9 cellular contexts compared by ENCODE assay signal in genomic region chr3:172154768-172155649, GRCh38.
DNase-seq lines count a peak whose midpoint lies in the region; ATAC-seq, FAIRE-seq and TF ChIP-seq lines count a peak whose summit lies in the region.
"Had no signal": no experiment of that assay in that cellular context is flagged by ENCODE, and none has a peak within 500 bp of the region (broad histone marks: within the 10 kb centered on the region; RNA-seq: fewer than 3 reads in every experiment).

No MANE protein-coding gene starts in this region.

- CTCF ChIA-PET in GM12878 (lab: Yijun Ruan, JAX), result interaction anchor here (0.7 to 1.9 kb wide), 8 partner anchors 9 to 163 kb away, joined by 3 to 7 read pairs (median 3); no protein-coding TSS in a partner anchor

- peaks cover 7% of the 10 kb centered on the region for H3K79me1 ChIP-seq in trophoblast cell (ENCODE audit: low read length)

- no peak overlapping the region for H2BK5ac ChIP-seq in trophoblast cell (ENCODE audit: low read depth, low read length, poor library complexity)

- H2AFZ ChIP-seq in GM12878 (ENCODE audit: control insufficient read depth, low read depth, low read length), result no peak overlapping the region
- H2AFZ ChIP-seq in trophoblast cell (ENCODE audit: insufficient read depth, low read length, poor library complexity), result no peak overlapping the region

- peaks cover 13% of the 10 kb centered on the region for H3K36me3 Mint-ChIP-seq in type B pancreatic cell

- TF ChIP-seq EP300 in GM12878 (IDR thresholded peaks at IDR 0.05; ENCODE audit: borderline replicate concordance in 1 of 2, control insufficient read depth in 1 of 2, low read depth in 2 of 2, low read length in 2 of 2), result peak; percentile 67 to 74; a peak in 2 of 4 replicates

- H2BK120ac ChIP-seq in trophoblast cell (ENCODE audit: insufficient read depth, low read length, poor library complexity), result peak overlapping the region; percentile 33

- H4K12ac ChIP-seq in trophoblast cell (ENCODE audit: low read depth, low read length), result no peak overlapping the region

- TF ChIP-seq CTCF in GM12878 (IDR thresholded peaks at IDR 0.05 in 2 of 3, conservative IDR thresholded peaks at IDR 0.05 in 1 of 3; ENCODE audit: control insufficient read depth in 2 of 3, extremely low read depth in 1 of 3, insufficient read depth in 1 of 3, low read depth in 3 of 3, low read length in 3 of 3) (no peak), type B pancreatic cell (conservative IDR thresholded peaks at IDR 0.05) (no peak)

- POLR2A ChIA-PET in GM12878 (lab: Charles Lee), result interaction anchor here (0.5 to 6.8 kb wide), 13 partner anchors 8 to 1975 kb away, joined by 3 to 54 read pairs (median 5); no protein-coding TSS in a partner anchor

- peak overlapping the region; percentile 54 for H2AK5ac ChIP-seq in trophoblast cell (ENCODE audit: low read length)

- intact Hi-C loops in GM12878 (cut with micrococcal nuclease; ENCODE audit: unreplicated experiment), result loop anchor here (1.0 kb wide), 1 partner anchor 23 kb away; no protein-coding TSS in a partner anchor

- TF ChIP-seq POLR2A in GM12878 (IDR thresholded peaks at IDR 0.05; ENCODE audit: low read depth, low read length), result no peak

- no peak overlapping the region for H3K4me3 Mint-ChIP-seq in type B pancreatic cell

- no peaks in the 10 kb centered on the region for H3K27me3 Mint-ChIP-seq in type B pancreatic cell

- H3K36me3 ChIP-seq in GM12878 (ENCODE audit: control insufficient read depth in 2 of 2, insufficient read depth in 2 of 2, low read length in 1 of 2), result no peaks in the 10 kb centered on the region; a peak in 1 of 4 replicates
- peaks cover 0 to 2% of the 10 kb centered on the region in 2 experiments for H3K36me3 ChIP-seq in trophoblast cell (ENCODE audit: control insufficient read depth in 1 of 2, insufficient read depth in 2 of 2, low read length in 2 of 2)

- H3K9me3 ChIP-seq in GM12878 (replicated peaks; ENCODE audit: control insufficient read depth, insufficient read depth, low read length), result no peaks in the 10 kb centered on the region; the same call in 1 of the 3 replicates
- no peaks in the 10 kb centered on the region for H3K9me3 ChIP-seq in trophoblast cell (ENCODE audit: insufficient read depth, low read depth, low read length)

- H3K4ac ChIP-seq in trophoblast cell (ENCODE audit: low read depth, low read length), result peak overlapping the region; percentile 93

- H3K27me3 ChIP-seq in GM12878 (replicated peaks in 1 of 2; ENCODE audit: control insufficient read depth in 2 of 2, insufficient read depth in 2 of 2, low read length in 1 of 2), result no peaks in the 10 kb centered on the region
- no peaks in the 10 kb centered on the region for H3K27me3 ChIP-seq in trophoblast cell (ENCODE audit: insufficient read depth, low read length)

- peaks cover 5% of the 10 kb centered on the region for H3K9me3 Mint-ChIP-seq in type B pancreatic cell

- H3K23ac ChIP-seq in trophoblast cell (ENCODE audit: low read length), result no peak overlapping the region

- H3K4me1 ChIP-seq in GM12878 (ENCODE audit: control insufficient read depth, insufficient read depth, low read length), result peaks cover 28% of the 10 kb centered on the region
- H3K4me1 ChIP-seq in trophoblast cell (ENCODE audit: control insufficient read depth in 1 of 2, insufficient read depth in 2 of 2, low read length in 2 of 2), result peaks cover 23 to 27% of the 10 kb centered on the region in 2 experiments

- H3K9ac ChIP-seq in GM12878 (ENCODE audit: control insufficient read depth, insufficient read depth, low read length) (no peak overlapping the region), trophoblast cell (ENCODE audit: low read length) (no peak overlapping the region)

- FAIRE-seq in GM12878 (lab: Jason Lieb, UNC), result peak; percentile 44

- peak overlapping the region; percentile 78 for H3K27ac ChIP-seq in GM12878 (ENCODE audit: control insufficient read depth, insufficient read depth)
- H3K27ac ChIP-seq in trophoblast cell (ENCODE audit: low read depth, low read length), result no peak overlapping the region

- H3K4me3 ChIP-seq in GM12878 (no peak overlapping the region; the same call in 1 of the 2 replicates), trophoblast cell (ENCODE audit: low read depth, low read length) (no peak overlapping the region)

- no peaks in the 10 kb centered on the region; the same call in 1 of the 2 replicates for H4K20me1 ChIP-seq in GM12878 (ENCODE audit: control insufficient read depth, insufficient read depth)

- no TSS peak for BruUV-seq in GM12878 (replicated peaks; lab: Mats Ljungman, UMichigan)

- WGBS in GM12878 (ENCODE audit: insufficient coverage, insufficient replicate concordance, low lambda C conversion rate, missing lambda C conversion rate), result 78% methylated on average over 6 of the region's 6 CpGs
- WGBS in trophoblast cell (ENCODE audit: extremely low coverage, insufficient coverage, insufficient read length), result no CpG with 5 or more reads among the region's 6 CpGs

- H3K4me1 Mint-ChIP-seq in type B pancreatic cell (ENCODE audit: unreplicated experiment), result peaks cover 68% of the 10 kb centered on the region

- TF ChIP-seq RAD21 in GM12878 (IDR thresholded peaks at IDR 0.05; ENCODE audit: insufficient read depth, low read depth, low read length), result peak; percentile 41; the same call in 1 of the 2 replicates

- in situ Hi-C loops in GM12878 (cut with MboI), result no loop called here

- peak overlapping the region; percentile 80 for H2BK12ac ChIP-seq in trophoblast cell (ENCODE audit: low read length)

- H3K14ac ChIP-seq in trophoblast cell (ENCODE audit: low read length), result no peak overlapping the region

- ATAC-seq in GM18868 (IDR thresholded peaks at IDR 0.05; ENCODE audit: unreplicated experiment) (peak; percentile 74), HG02798 (IDR thresholded peaks at IDR 0.05; ENCODE audit: poor library complexity, unreplicated experiment) (peak; percentile 84), GM12878 (peak; percentile 86), HG02970 (IDR thresholded peaks at IDR 0.05; ENCODE audit: low FRiP score, unreplicated experiment) (no peak)

- H3K4me2 ChIP-seq in GM12878 (ENCODE audit: control insufficient read depth, insufficient read depth), result no peak overlapping the region; the same call in 1 of the 2 replicates
- no peak overlapping the region for H3K4me2 ChIP-seq in trophoblast cell (ENCODE audit: low read length)

- peak overlapping the region; percentile 90 for H3K18ac ChIP-seq in trophoblast cell (ENCODE audit: low read length)

- DNase-seq in GM12878 (ENCODE audit: low read depth, low spot score) (no peak), trophoblast cell (no peak), type B pancreatic cell (ENCODE audit: extremely low spot score, unreplicated experiment) (no peak), amniotic stem cell (lab: John Stamatoyannopoulos, UW) (no peak), ecto neural progenitor cell (ENCODE audit: low spot score) (no peak)
- DNase-seq: NCI-H1092 had no signal

- RAD21 ChIA-PET in GM12878 (lab: Charles Lee; ENCODE audit: unreplicated experiment), result interaction anchor here (0.5 to 4.3 kb wide), 16 partner anchors 15 to 187 kb away, joined by 3 to 46 read pairs (median 4); no protein-coding TSS in a partner anchor

- no peak overlapping the region for H3K27ac Mint-ChIP-seq in type B pancreatic cell

- peak overlapping the region; percentile 62 for H4K91ac ChIP-seq in trophoblast cell (ENCODE audit: low read depth, low read length)

- H3K79me2 ChIP-seq in GM12878 (ENCODE audit: control insufficient read depth, insufficient read depth, low read length) (peaks cover 62% of the 10 kb centered on the region), trophoblast cell (ENCODE audit: control insufficient read depth, insufficient read depth, low read length, poor library complexity) (peaks cover 9% of the 10 kb centered on the region)

- SMC1A ChIA-PET in GM12878 (lab: Charles Lee; ENCODE audit: uncharacterized antibody, unreplicated experiment), result interaction anchor here (0.8 to 23.1 kb wide), 13 partner anchors 8 to 177 kb away, joined by 3 to 441 read pairs (median 5); no protein-coding TSS in a partner anchor

- H4K8ac ChIP-seq in trophoblast cell (ENCODE audit: low read depth, low read length), result peak overlapping the region; percentile 54

TF ChIP-seq in GM12878, 131 proteins besides CTCF, POLR2A, EP300 and RAD21 (continues in another document):
- TF ChIP-seq HDAC2 (IDR thresholded peaks at IDR 0.05) (no peak), CBFB (IDR thresholded peaks at IDR 0.05; ENCODE audit: low read depth) (peak; percentile 77), PAX8 (IDR thresholded peaks at IDR 0.05) (no peak), GATAD2B (conservative IDR thresholded peaks at IDR 0.05; ENCODE audit: low read depth) (peak; percentile 29; the same call in 1 of the 2 replicates), MTA2 (IDR thresholded peaks at IDR 0.05; ENCODE audit: low read depth) (peak; percentile 87), USF1 (IDR thresholded peaks at IDR 0.05; ENCODE audit: borderline replicate concordance, extremely low read length, insufficient read depth, low read depth, low read length) (no peak), EGR1 (IDR thresholded peaks at IDR 0.05; ENCODE audit: borderline replicate concordance in 1 of 2, low read depth in 2 of 2, low read length in 2 of 2) (peak in 1 of 2 experiments; percentile 8; a peak in 1 of 3 replicates), BMI1 (IDR thresholded peaks at IDR 0.05; ENCODE audit: borderline replicate concordance) (0 out of 2 replicates have a peak, but pooled peaks have one; percentile 23), CHD1 (IDR thresholded peaks at IDR 0.05; ENCODE audit: low read depth, low read length) (no peak), KDM1A (IDR thresholded peaks at IDR 0.05; ENCODE audit: borderline replicate concordance) (no peak), NR2F1 (conservative IDR thresholded peaks at IDR 0.05) (peak; percentile 86), ATF7 (IDR thresholded peaks at IDR 0.05; ENCODE audit: low read depth) (peak; percentile 88), CREB1 (IDR thresholded peaks at IDR 0.05; ENCODE audit: low read depth) (peak; percentile 77)
